ENCODE assay signal across 27 cellular contexts in genomic region chr13:43608400-43609137, GRCh38.
A peak's percentile ranks its signal among the peaks of the same experiment; 100 is the strongest.
DNase-seq lines count a peak whose midpoint lies in the region; ATAC-seq and TF ChIP-seq lines count a peak whose summit lies in the region.
"Had no signal": no experiment of that assay in that cellular context is flagged by ENCODE, and none has a peak within 500 bp of the region (broad histone marks: within the 10 kb centered on the region; RNA-seq: fewer than 3 reads in every experiment).

No MANE protein-coding gene starts in this region.

- no peaks in the 10 kb centered on the region for H3K9me2 ChIP-seq in SK-N-SH

- H3K36me3 Mint-ChIP-seq in stimulated activated memory B cell treated with anti-CD40 and anti-IgM and Interleukin-4, amounts not matched to agents 10 μg/mL and 1 μg/mL and 100 μg/mL, for 72 hours: no peaks in the 10 kb centered on the region
- H3K36me3 Mint-ChIP-seq in HFFc6 (ENCODE audit: low read depth): peaks cover 4% of the 10 kb centered on the region; the same call in 1 of the 2 replicates
- H3K36me3 Mint-ChIP-seq: CD8-positive, alpha-beta T cell had no signal

- H3K36me3 ChIP-seq in SK-N-SH (replicated peaks in 1 of 2; ENCODE audit: control insufficient read depth in 1 of 2, insufficient read depth in 2 of 2, low read length in 1 of 2): peaks cover 0 to 5% of the 10 kb centered on the region in 2 experiments
- no peaks in the 10 kb centered on the region for H3K36me3 ChIP-seq in heart left ventricle

- H3K27me3 ChIP-seq in SK-N-SH (ENCODE audit: insufficient read depth) (no peaks in the 10 kb centered on the region), heart left ventricle (no peaks in the 10 kb centered on the region), right cardiac atrium (ENCODE audit: control insufficient read depth, insufficient read depth) (no peaks in the 10 kb centered on the region)

- DNase-seq in SK-N-SH (no peak), heart left ventricle (peak in 1 of 5 donors; percentile 33), right cardiac atrium (no peak), HFFc6 (no peak)
- DNase-seq: CD8-positive, alpha-beta T cell; DMS153; DND-41; Kasumi-1; MV-4-11; NCI-H1105; NCI-H1436 treated with DMSO at 0.1 percent for 48 hours; NCI-H187 treated with DMSO at 0.1 percent for 48 hours; NCI-H345; NCI-H510A treated with DMSO at 0.1 percent for 48 hours; NCI-H82; NK-92 treated with Interleukin-12 subunit alpha and Interleukin-12 subunit beta, amount 100 ng/mL, for 24 hours; PC-3; SHP77; SW 1271 had no signal

- H3K79me2 ChIP-seq in SK-N-SH (ENCODE audit: insufficient read depth): no peaks in the 10 kb centered on the region

- no peaks in the 10 kb centered on the region for H3F3A ChIP-seq in SK-N-SH (replicated peaks; ENCODE audit: insufficient read depth)

- no peak overlapping the region for H3K27ac Mint-ChIP-seq in stimulated activated memory B cell treated with anti-CD40 and anti-IgM and Interleukin-4, amounts not matched to agents 10 μg/mL and 1 μg/mL and 100 μg/mL, for 72 hours
- H3K27ac Mint-ChIP-seq in HFFc6: no peak overlapping the region
- H3K27ac Mint-ChIP-seq: B cell; CD8-positive, alpha-beta T cell; T-helper 1 cell treated with Interleukin-12 subunit alpha and Interleukin-12 subunit beta and Interleukin-4 antibody, amounts not matched to agents 30 μg/mL and 1 μg/mL, for 36 hours had no signal

- no peaks in the 10 kb centered on the region for H3K27me3 Mint-ChIP-seq in stimulated activated memory B cell treated with anti-CD40 and anti-IgM and Interleukin-4, amounts not matched to agents 10 μg/mL and 1 μg/mL and 100 μg/mL, for 72 hours
- no peaks in the 10 kb centered on the region; the same call in 1 of the 2 replicates for H3K27me3 Mint-ChIP-seq in HFFc6 (ENCODE audit: insufficient read depth)

- no peak overlapping the region for H3K4me3 ChIP-seq in SK-N-SH (ENCODE audit: low read depth in 2 of 2, low read length in 1 of 2)
- H3K4me3 ChIP-seq in heart left ventricle: no peak overlapping the region
- H3K4me3 ChIP-seq in right cardiac atrium (ENCODE audit: low read length): no peak overlapping the region
- H3K4me3 ChIP-seq: K562 had no signal

- no peak overlapping the region for H3K27ac ChIP-seq in SK-N-SH (ENCODE audit: low read depth in 2 of 2, low read length in 1 of 2)
- H3K27ac ChIP-seq in heart left ventricle: peak overlapping the region in 3 of 12 donors; percentile 28 to 45 (median 38)
- no peak overlapping the region for H3K27ac ChIP-seq in right cardiac atrium (ENCODE audit: low read length)
- H3K27ac ChIP-seq: C4-2B had no signal

- H3K4me1 ChIP-seq in SK-N-SH (ENCODE audit: control insufficient read depth in 1 of 2, insufficient read depth in 2 of 2, low read depth in 1 of 2, low read length in 1 of 2) (no peaks in the 10 kb centered on the region; a peak in 2 of 4 replicates), heart left ventricle (peaks cover 0 to 23% (median 9%) of the 10 kb centered on the region in 12 donors), right cardiac atrium (ENCODE audit: control insufficient read depth, insufficient read depth, low read length) (peaks cover 3% of the 10 kb centered on the region)

- peaks cover 2% of the 10 kb centered on the region for H3K9me3 Mint-ChIP-seq in stimulated activated memory B cell treated with anti-CD40 and anti-IgM and Interleukin-4, amounts not matched to agents 10 μg/mL and 1 μg/mL and 100 μg/mL, for 72 hours
- peaks cover 9% of the 10 kb centered on the region; the same call in 1 of the 2 replicates for H3K9me3 Mint-ChIP-seq in HFFc6

- H3K9me3 ChIP-seq in SK-N-SH (peaks cover 11% of the 10 kb centered on the region; the same call in 1 of the 2 replicates), heart left ventricle (peaks cover 0 to 20% (median 12%) of the 10 kb centered on the region in 12 donors), right cardiac atrium (ENCODE audit: control insufficient read depth, low read length) (no peaks in the 10 kb centered on the region)

- TF ChIP-seq POLR2A in heart left ventricle (IDR thresholded peaks at IDR 0.05): no peak

- no peak for TF ChIP-seq EP300 in SK-N-SH (IDR thresholded peaks at IDR 0.05; ENCODE audit: borderline replicate concordance in 1 of 2, low read depth in 1 of 2, low read length in 1 of 2)

- H2AFZ ChIP-seq in SK-N-SH (ENCODE audit: low read depth): no peak overlapping the region

- no peaks in the 10 kb centered on the region for H3K4me1 Mint-ChIP-seq in stimulated activated memory B cell treated with anti-CD40 and anti-IgM and Interleukin-4, amounts not matched to agents 10 μg/mL and 1 μg/mL and 100 μg/mL, for 72 hours
- no peaks in the 10 kb centered on the region for H3K4me1 Mint-ChIP-seq in HFFc6 (ENCODE audit: low read depth)
- H3K4me1 Mint-ChIP-seq: B cell had no signal

- POLR2A ChIA-PET in SK-N-SH (lab: Yijun Ruan, JAX): no interaction called here

- ATAC-seq in SK-N-SH treated with all-trans-retinoic acid at 6 μM for 48 hours (0 out of 3 replicates have a peak, but pooled peaks have one; percentile 28), heart left ventricle (peak; percentile 91 to 97 (median 94)), right cardiac atrium (peak; percentile 22 to 36), GM21447 (IDR thresholded peaks at IDR 0.05; ENCODE audit: unreplicated experiment) (no peak)
- ATAC-seq in stimulated activated memory B cell treated with anti-CD40 and anti-IgM and Interleukin-4, amounts not matched to agents 10 μg/mL and 1 μg/mL and 100 μg/mL, for 72 hours: peak; percentile 50
- ATAC-seq: CD8-positive, alpha-beta T cell; HCT116; K562; PC-3 had no signal

- H3K4me3 Mint-ChIP-seq in stimulated activated memory B cell treated with anti-CD40 and anti-IgM and Interleukin-4, amounts not matched to agents 10 μg/mL and 1 μg/mL and 100 μg/mL, for 72 hours: no peak overlapping the region
- no peak overlapping the region for H3K4me3 Mint-ChIP-seq in HFFc6
- H3K4me3 Mint-ChIP-seq: B cell; CD8-positive, alpha-beta T cell; T-helper 1 cell treated with Interleukin-12 subunit alpha and Interleukin-12 subunit beta and Interleukin-4 antibody, amounts not matched to agents 30 μg/mL and 1 μg/mL, for 36 hours had no signal

- CTCF ChIA-PET in SK-N-SH (lab: Yijun Ruan, JAX): no interaction called here

- 81% methylated on average over 6 of the region's 6 CpGs for WGBS in SK-N-SH (ENCODE audit: low lambda C conversion rate)
- WGBS in heart left ventricle, 4 donors: 69 to 76% (median 72%) methylated on average over 6 of the region's 6 CpGs
- WGBS in right cardiac atrium: 72% methylated on average over 6 of the region's 6 CpGs

- intact Hi-C loops in heart left ventricle (cut with DNase I): no loop called here
- intact Hi-C loops in right cardiac atrium (cut with DNase I): no loop called here

- H4K20me1 ChIP-seq in SK-N-SH (ENCODE audit: insufficient read depth): no peaks in the 10 kb centered on the region

- no peak for TF ChIP-seq RAD21 in SK-N-SH (IDR thresholded peaks at IDR 0.05; ENCODE audit: low read length)

- no peak overlapping the region for H3K4me2 ChIP-seq in SK-N-SH

- H3K9ac ChIP-seq in SK-N-SH: no peak overlapping the region

- TF ChIP-seq CTCF in SK-N-SH (IDR thresholded peaks at IDR 0.05) (no peak), heart left ventricle (IDR thresholded peaks at IDR 0.05) (no peak), HFFc6 (IDR thresholded peaks at IDR 0.05) (no peak)

TF ChIP-seq in SK-N-SH treated with all-trans-retinoic acid at 6 μM for 48 hours, 23 proteins besides CTCF, POLR2A, EP300 and RAD21 (continues in another document):
- TF ChIP-seq ZNF70 (CRISPR knock-in tag; IDR thresholded peaks at IDR 0.05) (no peak), CSRNP3 (CRISPR knock-in tag; IDR thresholded peaks at IDR 0.05) (no peak), ISL1 (CRISPR knock-in tag; IDR thresholded peaks at IDR 0.05) (no peak), CSDC2 (CRISPR knock-in tag; IDR thresholded peaks at IDR 0.05) (no peak), ZFP30 (CRISPR knock-in tag; IDR thresholded peaks at IDR 0.05) (no peak), ARNTL (CRISPR knock-in tag; IDR thresholded peaks at IDR 0.05; ENCODE audit: borderline replicate concordance, low read depth) (no peak), TOX (CRISPR knock-in tag; IDR thresholded peaks at IDR 0.05; ENCODE audit: borderline replicate concordance) (no peak)

TF ChIP-seq in SK-N-SH, 30 proteins besides CTCF, POLR2A, EP300 and RAD21:
- TF ChIP-seq POLR2AphosphoS5 (IDR thresholded peaks at IDR 0.05; ENCODE audit: low read depth, low read length) (no peak), YY1 (IDR thresholded peaks at IDR 0.05; ENCODE audit: low read depth) (no peak), NRF1 (IDR thresholded peaks at IDR 0.05; ENCODE audit: low read depth, low read length) (no peak), USF2 (IDR thresholded peaks at IDR 0.05; ENCODE audit: borderline replicate concordance, low read depth, low read length) (no peak), GATA2 (CRISPR knock-in tag; IDR thresholded peaks at IDR 0.05) (no peak), TEAD4 (IDR thresholded peaks at IDR 0.05; ENCODE audit: borderline replicate concordance, insufficient read depth) (no peak)
